ENCODE assay signal across 13 cellular contexts in the genomic region with DNA sequence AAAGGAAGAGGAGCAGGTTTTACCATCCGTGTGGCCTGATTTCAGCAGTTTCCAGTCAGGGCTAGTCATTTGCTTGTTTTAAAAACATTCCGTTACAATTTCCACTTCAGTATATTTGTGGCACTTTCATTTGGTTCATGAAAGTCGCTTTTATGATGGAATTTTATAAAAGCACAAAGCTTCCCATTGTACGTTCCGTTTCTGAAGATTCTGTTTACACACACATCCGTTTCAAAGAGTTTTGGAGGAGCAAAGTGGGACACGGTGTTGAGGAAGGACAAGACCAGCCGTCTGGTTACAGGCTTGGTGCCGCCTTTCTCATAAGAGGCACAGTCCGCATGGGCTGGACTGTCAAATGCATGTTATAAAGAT.
DNase-seq lines count a peak whose midpoint lies in the region; ATAC-seq and TF ChIP-seq lines count a peak whose summit lies in the region.
"Had no signal": no experiment of that assay in that cellular context is flagged by ENCODE, and none has a peak within 500 bp of the region (broad histone marks: within the 10 kb centered on the region; RNA-seq: fewer than 3 reads in every experiment).

No MANE protein-coding gene starts in this region.

- H3K4me3 ChIP-seq in heart right ventricle (peak overlapping the region in 1 of 10 donors; percentile 43), upper lobe of left lung (no peak overlapping the region)
- H3K4me3 ChIP-seq in effector memory CD4-positive, alpha-beta T cell (ENCODE audit: insufficient read depth, low read depth, low read length, poor library complexity, severe bottlenecking): no peak overlapping the region

- no peak for TF ChIP-seq CTCF in heart right ventricle (IDR thresholded peaks at IDR 0.05)
- no peak for TF ChIP-seq CTCF in nephron (IDR thresholded peaks at IDR 0.05; ENCODE audit: unreplicated experiment in 3 of 3)
- no peak for TF ChIP-seq CTCF in upper lobe of left lung (IDR thresholded peaks at IDR 0.05)

- peak overlapping the region; percentile 47 to 67 (median 65) for H3K4me3 Mint-ChIP-seq in nephron

- DNase-seq in heart right ventricle: no peak
- DNase-seq in cardiac septum (ENCODE audit: low spot score): no peak
- DNase-seq in effector memory CD4-positive, alpha-beta T cell: no peak
- no peak for DNase-seq in upper lobe of left lung
- DNase-seq in iPS-NIHi11 (ENCODE audit: low spot score): no peak
- no peak for DNase-seq in NCI-H2081 (lab: John Stamatoyannopoulos, UW)
- no peak for DNase-seq in stimulated activated CD4-positive, alpha-beta T cell treated with anti-CD3 and anti-CD28 coated beads, Interleukin-4, amount 100 ng/mL, for 24 hours
- DNase-seq: activated B cell treated with CpG ODN at 0.5 μM for 24 hours; activated gamma-delta T cell; effector CD4-positive, alpha-beta T cell; GOT3 had no signal

- H3K27ac ChIP-seq in heart right ventricle (peak overlapping the region in 9 of 10 donors; percentile 83 to 96 (median 91)), upper lobe of left lung (peak overlapping the region; percentile 81 to 96 (median 90))
- H3K27ac ChIP-seq in effector memory CD4-positive, alpha-beta T cell (ENCODE audit: insufficient read depth, low read length, poor library complexity, severe bottlenecking): peak overlapping the region; percentile 77

- no peak for TF ChIP-seq POLR2A in upper lobe of left lung (IDR thresholded peaks at IDR 0.05)

- peaks cover 11% of the 10 kb centered on the region for H3K27me3 Mint-ChIP-seq in nephron (ENCODE audit: low read depth)
- H3K27me3 Mint-ChIP-seq: activated B cell treated with CpG ODN at 0.5 μM for 24 hours had no signal

- WGBS in heart right ventricle, 2 donors: 90 to 93% methylated on average over 10 of the region's 10 CpGs
- 76 to 86% methylated on average over 10 of the region's 10 CpGs for WGBS in upper lobe of left lung, 2 donors

- ATAC-seq in heart right ventricle: no peak
- no peak for ATAC-seq in upper lobe of left lung (ENCODE audit: low FRiP score in 2 of 2)

- peaks cover 49% of the 10 kb centered on the region for H3K4me1 Mint-ChIP-seq in nephron

- H3K27me3 ChIP-seq in heart right ventricle (no peaks in the 10 kb centered on the region), upper lobe of left lung (no peaks in the 10 kb centered on the region)
- H3K27me3 ChIP-seq in effector memory CD4-positive, alpha-beta T cell (replicated peaks; ENCODE audit: control insufficient read depth, insufficient read depth, low read length, poor library complexity, severe bottlenecking): no peaks in the 10 kb centered on the region
- H3K27me3 ChIP-seq: pancreas had no signal

- H3K9me3 ChIP-seq in heart right ventricle (no peaks in the 10 kb centered on the region), upper lobe of left lung (no peaks in the 10 kb centered on the region)
- H3K9me3 ChIP-seq in effector memory CD4-positive, alpha-beta T cell (ENCODE audit: control insufficient read depth, low read length): no peaks in the 10 kb centered on the region
- H3K9me3 ChIP-seq: pancreas had no signal

- no peaks in the 10 kb centered on the region for H3K36me3 Mint-ChIP-seq in nephron (ENCODE audit: low read depth)

- H3K36me3 ChIP-seq in heart right ventricle (no peaks in the 10 kb centered on the region), upper lobe of left lung (no peaks in the 10 kb centered on the region)
- no peaks in the 10 kb centered on the region for H3K36me3 ChIP-seq in effector memory CD4-positive, alpha-beta T cell (ENCODE audit: control insufficient read depth, insufficient read depth, low read length)
- H3K36me3 ChIP-seq: pancreas had no signal

- intact Hi-C loops in heart right ventricle (cut with DNase I): loop anchor here in 5 of 10 donors (5.0 to 10.0 kb wide), 3 partner anchors 38 to 248 kb away; no protein-coding TSS in a partner anchor
- intact Hi-C loops in cardiac septum (cut with DNase I): loop anchor here (5.0 kb wide), 1 partner anchor 38 kb away; no protein-coding TSS in a partner anchor

- H3K9me3 Mint-ChIP-seq in nephron: no peaks in the 10 kb centered on the region
- H3K9me3 Mint-ChIP-seq: activated B cell treated with CpG ODN at 0.5 μM for 24 hours had no signal

- TF ChIP-seq EP300 in upper lobe of left lung (IDR thresholded peaks at IDR 0.05): no peak

- H3K27ac Mint-ChIP-seq in nephron: peak overlapping the region; percentile 92 to 100 (median 97)
- H3K27ac Mint-ChIP-seq: activated B cell treated with CpG ODN at 0.5 μM for 24 hours had no signal

- peaks cover 8 to 44% (median 25%) of the 10 kb centered on the region in 9 donors for H3K4me1 ChIP-seq in heart right ventricle
- H3K4me1 ChIP-seq in effector memory CD4-positive, alpha-beta T cell (ENCODE audit: control insufficient read depth, insufficient read depth, low read length, poor library complexity, severe bottlenecking): peaks cover 16% of the 10 kb centered on the region
- H3K4me1 ChIP-seq in upper lobe of left lung: peaks cover 15 to 73% (median 54%) of the 10 kb centered on the region in 4 donors
